ENCODE assay signal across 8 cellular contexts in genomic region chr6:116971959-116972358, GRCh38.
DNase-seq lines count a peak whose midpoint lies in the region; ATAC-seq, FAIRE-seq and TF ChIP-seq lines count a peak whose summit lies in the region.

No MANE protein-coding gene starts in this region.

- H4K20me1 ChIP-seq in K562 (replicated peaks; ENCODE audit: control insufficient read depth, insufficient read depth, low read length), result no peaks in the 10 kb centered on the region

- 0% methylated on average over 1 of the region's 1 CpG for WGBS in K562 (ENCODE audit: insufficient coverage, low coverage, missing lambda C conversion rate)

- TF ChIP-seq CTCF in K562 (IDR thresholded peaks at IDR 0.05 in 2 of 3, conservative IDR thresholded peaks at IDR 0.05 in 1 of 3; ENCODE audit: insufficient read depth in 2 of 3, low read depth in 1 of 3, low read length in 3 of 3), result peak in 2 of 3 experiments; percentile 51 to 72; a peak in 4 of 6 replicates
- TF ChIP-seq CTCF in lower lobe of right lung (IDR thresholded peaks at IDR 0.05), result peak; percentile 48

- DNase-seq in COLO829 (ENCODE audit: low spot score), result peak; percentile 30
- peak; percentile 44 for DNase-seq in NCI-H2196 (lab: John Stamatoyannopoulos, UW; ENCODE audit: unreplicated experiment)
- DNase-seq in K562 (ENCODE audit: extremely low read depth in 1 of 4, low spot score in 3 of 4), result peak; percentile 12 to 59 (median 26)
- DNase-seq in lower lobe of right lung, result no peak
- DNase-seq in COR-L47 (lab: John Stamatoyannopoulos, UW), result no peak
- no peak for DNase-seq in H54 (ENCODE audit: insufficient read length, low spot score)

- H3K27ac ChIP-seq in K562 (ENCODE audit: extremely low read depth, low read depth, low read length) (no peak overlapping the region), lower lobe of right lung (no peak overlapping the region)

- CTCF ChIA-PET in K562 (lab: Yijun Ruan, JAX; ENCODE audit: low intra/inter-chr PET ratio), result no interaction called here

- ATAC-seq in GM18519 (IDR thresholded peaks at IDR 0.05; ENCODE audit: low FRiP score, unreplicated experiment) (peak; percentile 79), HG03103 (IDR thresholded peaks at IDR 0.05; ENCODE audit: low read depth, unreplicated experiment) (peak; percentile 48), K562 (peak; percentile 84), lower lobe of right lung (no peak)

- TF ChIP-seq RAD21 in K562 (CRISPR knock-in tag; conservative IDR thresholded peaks at IDR 0.05 in 1 of 2, IDR thresholded peaks at IDR 0.05 in 1 of 2), result peak; percentile 70 to 74

- H3K4me2 ChIP-seq in K562 (ENCODE audit: insufficient read depth, low read length), result no peak overlapping the region

- no peak overlapping the region for H2AFZ ChIP-seq in K562 (ENCODE audit: low read depth, low read length)

- TF ChIP-seq POLR2A in K562 (conservative IDR thresholded peaks at IDR 0.05) (no peak), H54 (IDR thresholded peaks at IDR 0.05; ENCODE audit: low read depth, low read length) (no peak)

- H3K79me2 ChIP-seq in K562 (ENCODE audit: control insufficient read depth, insufficient read depth, low read length), result no peaks in the 10 kb centered on the region

- H3K27me3 ChIP-seq in K562 (ENCODE audit: control insufficient read depth in 2 of 2, insufficient read depth in 2 of 2, low read length in 2 of 2) (no peaks in the 10 kb centered on the region), lower lobe of right lung (ENCODE audit: low read depth) (no peaks in the 10 kb centered on the region)

- H3K9ac ChIP-seq in K562 (ENCODE audit: insufficient read depth in 1 of 2, low read depth in 2 of 2, low read length in 2 of 2), result no peak overlapping the region

- POLR2A ChIA-PET in K562 (lab: Yijun Ruan, JAX), result no interaction called here

- in situ Hi-C loops in K562 (cut with MboI), result no loop called here

- no peaks in the 10 kb centered on the region for H3K9me1 ChIP-seq in K562 (ENCODE audit: control insufficient read depth, insufficient read depth, low read length)

- FAIRE-seq in K562 (lab: Jason Lieb, UNC) (peak; percentile 65), H54 (lab: Jason Lieb, UNC) (no peak)

- intact Hi-C loops in K562 (cut with micrococcal nuclease), result loop anchor here (2.0 to 10.0 kb wide), 6 partner anchors 313 to 1290 kb away; partner anchors contain the start of gene GOPC
- intact Hi-C loops in lower lobe of right lung (cut with DNase I), result no loop called here

- H3K4me1 ChIP-seq in K562 (replicated peaks in 1 of 2; ENCODE audit: control insufficient read depth in 2 of 2, insufficient read depth in 2 of 2, low read length in 2 of 2), result no peaks in the 10 kb centered on the region
- H3K4me1 ChIP-seq in lower lobe of right lung, result no peaks in the 10 kb centered on the region

- TF ChIP-seq EP300 in K562 (IDR thresholded peaks at IDR 0.05; ENCODE audit: low read length), result no peak

- H3K4me3 ChIP-seq in K562 (no peak overlapping the region), lower lobe of right lung (no peak overlapping the region)

- no peaks in the 10 kb centered on the region for H3K9me3 ChIP-seq in K562 (replicated peaks; ENCODE audit: control insufficient read depth, insufficient read depth, low read depth, low read length)
- H3K9me3 ChIP-seq in lower lobe of right lung, result no peaks in the 10 kb centered on the region

- H3K36me3 ChIP-seq in K562 (ENCODE audit: control insufficient read depth, insufficient read depth, low read length), result no peaks in the 10 kb centered on the region
- no peaks in the 10 kb centered on the region for H3K36me3 ChIP-seq in lower lobe of right lung

- no TSS peak for BruUV-seq in K562 (replicated peaks; lab: Mats Ljungman, UMichigan)

TF ChIP-seq in K562, 482 proteins besides CTCF, POLR2A, EP300 and RAD21:
- no peak for TF ChIP-seq CGGBP1 (CRISPR knock-in tag; IDR thresholded peaks at IDR 0.05)
- no peak for TF ChIP-seq SRSF7 (optimal IDR thresholded peaks at IDR 0.05; ENCODE audit: low read depth, low read length)
- peak; percentile 8 for TF ChIP-seq MEIS2 (IDR thresholded peaks at IDR 0.05; ENCODE audit: partially characterized antibody)
- TF ChIP-seq PKNOX1 (IDR thresholded peaks at IDR 0.05), result peak; percentile 24; the same call in 1 of the 2 replicates
- TF ChIP-seq THAP12 (CRISPR knock-in tag; IDR thresholded peaks at IDR 0.05), result no peak
- 0 out of 2 replicates have a peak, but pooled peaks have one; percentile 27 for TF ChIP-seq ARID3A (IDR thresholded peaks at IDR 0.05; ENCODE audit: borderline replicate concordance, low read depth, low read length)
- no peak for TF ChIP-seq ADNP (tag; IDR thresholded peaks at IDR 0.05)
- peak; percentile 30; the same call in 1 of the 2 replicates for TF ChIP-seq DEAF1 (CRISPR knock-in tag; IDR thresholded peaks at IDR 0.05)
- TF ChIP-seq ZNF584 (CRISPR knock-in tag; IDR thresholded peaks at IDR 0.05; ENCODE audit: low read depth), result no peak
- TF ChIP-seq NFE2 (IDR thresholded peaks at IDR 0.05; ENCODE audit: low read depth), result peak; percentile 39; the same call in 1 of the 2 replicates
- TF ChIP-seq PML (IDR thresholded peaks at IDR 0.05; ENCODE audit: low read length), result no peak
- no peak for TF ChIP-seq ZBTB33 (CRISPR knock-in tag; IDR thresholded peaks at IDR 0.05)

Comparison
In these comparisons a context has a peak if more than half of its experiments do, and no peak if none do; other contexts are left out.
1. DNase-seq: peak in COLO829 (single experiment), NCI-H2196 (single experiment) and K562 (4 of 4); none in lower lobe of right lung (single experiment), COR-L47 (single experiment) and H54 (single experiment).
2. ATAC-seq: peak in GM18519 (single experiment), HG03103 (single experiment) and K562 (single experiment); none in lower lobe of right lung (0 of 2).